ENCODE assay signal across 8 cellular contexts in the genomic region with DNA sequence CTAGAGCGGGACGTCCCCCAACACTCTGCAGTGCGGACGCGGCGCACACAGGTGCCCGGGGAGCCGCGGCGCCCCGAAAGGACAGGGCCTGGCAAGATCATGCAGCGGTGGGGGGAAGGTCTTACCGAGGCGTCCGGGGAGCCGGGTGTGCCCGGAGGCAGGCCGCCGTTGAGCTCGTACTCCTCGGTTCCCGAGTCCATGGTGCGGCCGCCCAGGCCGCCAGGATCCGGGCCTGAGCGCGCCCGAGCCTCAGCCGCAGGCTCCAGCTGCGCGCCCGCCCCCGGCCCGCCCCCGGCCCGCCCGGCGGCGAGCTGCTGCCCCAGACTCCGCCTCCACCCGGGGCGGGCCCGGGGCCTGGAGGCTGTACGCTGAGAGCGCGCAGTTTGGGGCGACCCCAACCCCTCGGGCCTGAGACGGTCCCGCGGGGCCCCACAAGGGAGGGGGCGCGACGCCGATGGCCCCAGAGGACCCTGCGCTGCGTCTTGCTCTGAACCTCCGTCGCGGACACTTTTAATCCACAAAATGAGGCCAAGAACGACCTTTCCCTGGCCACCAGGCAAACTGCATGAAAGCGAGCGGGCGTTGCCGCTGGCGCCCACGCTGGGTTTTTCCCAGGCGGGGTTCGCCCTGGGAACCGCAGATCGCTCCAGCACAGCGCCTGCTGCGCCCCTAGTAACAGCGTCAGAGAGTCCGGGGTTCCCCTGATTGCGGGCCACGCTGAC. TPM values are rescaled to one million over a fixed set of nuclear protein-coding genes. Genes with fewer than 3 reads are reported as not detected.
A peak's percentile ranks its signal among the peaks of the same experiment; 100 is the strongest.
DNase-seq lines count a peak whose midpoint lies in the region; ATAC-seq and TF ChIP-seq lines count a peak whose summit lies in the region.

A gene with protein sequence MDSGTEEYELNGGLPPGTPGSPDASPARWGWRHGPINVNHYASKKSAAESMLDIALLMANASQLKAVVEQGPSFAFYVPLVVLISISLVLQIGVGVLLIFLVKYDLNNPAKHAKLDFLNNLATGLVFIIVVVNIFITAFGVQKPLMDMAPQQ (minus strand): TSS at position 234 of the 722 bp plus-strand sequence. CDS start 34 bp downstream, at position 200.

- H3K36me3 Mint-ChIP-seq in activated naive CD8-positive, alpha-beta T cell treated with anti-CD3 and anti-CD28 coated beads, Interleukin-2, amount 10 ng/mL, durations not matched to agents 7 days and 5 days: no peaks in the 10 kb centered on the region
- no peaks in the 10 kb centered on the region for H3K36me3 Mint-ChIP-seq in progenitor cell of endocrine pancreas (ENCODE audit: insufficient read depth)

- H3K27me3 ChIP-seq in heart left ventricle: no peaks in the 10 kb centered on the region

- TF ChIP-seq CTCF in heart left ventricle (IDR thresholded peaks at IDR 0.05) (no peak), progenitor cell of endocrine pancreas (IDR thresholded peaks at IDR 0.05; ENCODE audit: unreplicated experiment) (no peak)

- peaks cover 0 to 5% (median 0%) of the 10 kb centered on the region in 9 donors for H3K36me3 ChIP-seq in heart left ventricle

- H3K27ac ChIP-seq in heart left ventricle: peak within 1 kb of the TSS; percentile 74 to 97 (median 95)

- intact Hi-C loops in heart left ventricle (cut with DNase I): loop anchor here in 3 of 10 donors (5.0 to 10.0 kb wide), 2 partner anchors 37 to 321 kb away; a partner anchor contains a TSS

- H3K4me1 Mint-ChIP-seq in activated naive CD8-positive, alpha-beta T cell treated with anti-CD3 and anti-CD28 coated beads, Interleukin-2, amount 10 ng/mL, durations not matched to agents 7 days and 5 days: peaks cover 32% of the 10 kb centered on the region
- peaks cover 15% of the 10 kb centered on the region for H3K4me1 Mint-ChIP-seq in progenitor cell of endocrine pancreas (ENCODE audit: low read depth)

- peak; percentile 62 to 81 for TF ChIP-seq POLR2A in heart left ventricle (IDR thresholded peaks at IDR 0.05)

- peaks cover 4 to 63% (median 48%) of the 10 kb centered on the region in 12 donors for H3K4me1 ChIP-seq in heart left ventricle

- peak; percentile 90 for DNase-seq in D341Med (ENCODE audit: low spot score)
- peak; percentile 87 for DNase-seq in activated naive CD8-positive, alpha-beta T cell treated with anti-CD3 and anti-CD28 coated beads, Interleukin-2, amount 10 ng/mL, durations not matched to agents 7 days and 5 days
- peak; percentile 72 to 87 (median 80) for DNase-seq in heart left ventricle
- DNase-seq in progenitor cell of endocrine pancreas (ENCODE audit: low spot score, unreplicated experiment): peak; percentile 49
- DNase-seq in ureter (ENCODE audit: low spot score): peak; percentile 70

- POLR2A ChIA-PET in activated naive CD8-positive, alpha-beta T cell treated with anti-CD3 and anti-CD28 coated beads, Interleukin-2, amount 10 ng/mL, durations not matched to agents 7 days and 5 days (lab: Charles Lee): interaction anchor here (0.6 to 2.1 kb wide), 12 partner anchors 9 to 432 kb away, joined by 3 to 15 read pairs (median 4); no protein-coding TSS in a partner anchor

- peak within 1 kb of the TSS; percentile 89 for H3K4me3 Mint-ChIP-seq in activated naive CD8-positive, alpha-beta T cell treated with anti-CD3 and anti-CD28 coated beads, Interleukin-2, amount 10 ng/mL, durations not matched to agents 7 days and 5 days
- H3K4me3 Mint-ChIP-seq in progenitor cell of endocrine pancreas (ENCODE audit: low read depth): peak within 1 kb of the TSS; percentile 82

- peak within 1 kb of the TSS; percentile 87 for H3K27ac Mint-ChIP-seq in activated naive CD8-positive, alpha-beta T cell treated with anti-CD3 and anti-CD28 coated beads, Interleukin-2, amount 10 ng/mL, durations not matched to agents 7 days and 5 days
- H3K27ac Mint-ChIP-seq in progenitor cell of endocrine pancreas: peak within 1 kb of the TSS; percentile 97

- H3K27me3 Mint-ChIP-seq in activated naive CD8-positive, alpha-beta T cell treated with anti-CD3 and anti-CD28 coated beads, Interleukin-2, amount 10 ng/mL, durations not matched to agents 7 days and 5 days: no peaks in the 10 kb centered on the region
- peaks cover 2% of the 10 kb centered on the region for H3K27me3 Mint-ChIP-seq in progenitor cell of endocrine pancreas

- ATAC-seq in GM19395 (IDR thresholded peaks at IDR 0.05; ENCODE audit: unreplicated experiment) (peak; percentile 75), HG03565 (IDR thresholded peaks at IDR 0.05; ENCODE audit: unreplicated experiment) (peak; percentile 51), SK-N-SH treated with all-trans-retinoic acid at 6 μM for 48 hours (peak; percentile 89), heart left ventricle (peak; percentile 46 to 86 (median 77))
- ATAC-seq in activated naive CD8-positive, alpha-beta T cell treated with anti-CD3 and anti-CD28 coated beads, Interleukin-2, amount 10 ng/mL, durations not matched to agents 7 days and 5 days (ENCODE audit: low read depth): peak; percentile 86

- 1 to 2% (median 1%) methylated on average over 43 to 78 of the region's 78 CpGs for WGBS in heart left ventricle, 4 donors

- H3K9me3 Mint-ChIP-seq in activated naive CD8-positive, alpha-beta T cell treated with anti-CD3 and anti-CD28 coated beads, Interleukin-2, amount 10 ng/mL, durations not matched to agents 7 days and 5 days: no peaks in the 10 kb centered on the region
- H3K9me3 Mint-ChIP-seq in progenitor cell of endocrine pancreas (ENCODE audit: low read depth): no peaks in the 10 kb centered on the region

- peak within 1 kb of the TSS; percentile 69 to 98 (median 86) for H3K4me3 ChIP-seq in heart left ventricle

- peaks cover 0 to 5% (median 0%) of the 10 kb centered on the region in 12 donors for H3K9me3 ChIP-seq in heart left ventricle

TF ChIP-seq in SK-N-SH treated with all-trans-retinoic acid at 6 μM for 48 hours, 23 proteins besides CTCF, POLR2A, EP300 and RAD21 (continues in another document):
- TF ChIP-seq TOX (CRISPR knock-in tag; IDR thresholded peaks at IDR 0.05; ENCODE audit: borderline replicate concordance): no peak
- TF ChIP-seq ZNF8 (CRISPR knock-in tag; IDR thresholded peaks at IDR 0.05): no peak
- TF ChIP-seq, protein P1, sequence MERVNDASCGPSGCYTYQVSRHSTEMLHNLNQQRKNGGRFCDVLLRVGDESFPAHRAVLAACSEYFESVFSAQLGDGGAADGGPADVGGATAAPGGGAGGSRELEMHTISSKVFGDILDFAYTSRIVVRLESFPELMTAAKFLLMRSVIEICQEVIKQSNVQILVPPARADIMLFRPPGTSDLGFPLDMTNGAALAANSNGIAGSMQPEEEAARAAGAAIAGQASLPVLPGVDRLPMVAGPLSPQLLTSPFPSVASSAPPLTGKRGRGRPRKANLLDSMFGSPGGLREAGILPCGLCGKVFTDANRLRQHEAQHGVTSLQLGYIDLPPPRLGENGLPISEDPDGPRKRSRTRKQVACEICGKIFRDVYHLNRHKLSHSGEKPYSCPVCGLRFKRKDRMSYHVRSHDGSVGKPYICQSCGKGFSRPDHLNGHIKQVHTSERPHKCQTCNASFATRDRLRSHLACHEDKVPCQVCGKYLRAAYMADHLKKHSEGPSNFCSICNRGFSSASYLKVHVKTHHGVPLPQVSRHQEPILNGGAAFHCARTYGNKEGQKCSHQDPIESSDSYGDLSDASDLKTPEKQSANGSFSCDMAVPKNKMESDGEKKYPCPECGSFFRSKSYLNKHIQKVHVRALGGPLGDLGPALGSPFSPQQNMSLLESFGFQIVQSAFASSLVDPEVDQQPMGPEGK (CRISPR knock-in tag; IDR thresholded peaks at IDR 0.05; ENCODE audit: borderline replicate concordance): no peak
- TF ChIP-seq TCF4 (CRISPR knock-in tag; IDR thresholded peaks at IDR 0.05; ENCODE audit: borderline replicate concordance): no peak
- no peak for TF ChIP-seq SNAI2 (CRISPR knock-in tag; IDR thresholded peaks at IDR 0.05)
- TF ChIP-seq BACH2 (CRISPR knock-in tag; IDR thresholded peaks at IDR 0.05; ENCODE audit: borderline replicate concordance): no peak
- TF ChIP-seq RARB (CRISPR knock-in tag; IDR thresholded peaks at IDR 0.05): no peak
- TF ChIP-seq ZNF70 (CRISPR knock-in tag; IDR thresholded peaks at IDR 0.05): no peak
- TF ChIP-seq ARNTL (CRISPR knock-in tag; IDR thresholded peaks at IDR 0.05; ENCODE audit: borderline replicate concordance, low read depth): no peak
- TF ChIP-seq PPARA (CRISPR knock-in tag; IDR thresholded peaks at IDR 0.05; ENCODE audit: borderline replicate concordance): no peak
- TF ChIP-seq, protein P2, sequence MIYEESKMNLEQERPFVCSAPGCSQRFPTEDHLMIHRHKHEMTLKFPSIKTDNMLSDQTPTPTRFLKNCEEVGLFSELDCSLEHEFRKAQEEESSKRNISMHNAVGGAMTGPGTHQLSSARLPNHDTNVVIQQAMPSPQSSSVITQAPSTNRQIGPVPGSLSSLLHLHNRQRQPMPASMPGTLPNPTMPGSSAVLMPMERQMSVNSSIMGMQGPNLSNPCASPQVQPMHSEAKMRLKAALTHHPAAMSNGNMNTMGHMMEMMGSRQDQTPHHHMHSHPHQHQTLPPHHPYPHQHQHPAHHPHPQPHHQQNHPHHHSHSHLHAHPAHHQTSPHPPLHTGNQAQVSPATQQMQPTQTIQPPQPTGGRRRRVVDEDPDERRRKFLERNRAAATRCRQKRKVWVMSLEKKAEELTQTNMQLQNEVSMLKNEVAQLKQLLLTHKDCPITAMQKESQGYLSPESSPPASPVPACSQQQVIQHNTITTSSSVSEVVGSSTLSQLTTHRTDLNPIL (CRISPR knock-in tag; IDR thresholded peaks at IDR 0.05; ENCODE audit: low read depth): no peak
- no peak for TF ChIP-seq ZFP30 (CRISPR knock-in tag; IDR thresholded peaks at IDR 0.05)
- TF ChIP-seq, protein P3, sequence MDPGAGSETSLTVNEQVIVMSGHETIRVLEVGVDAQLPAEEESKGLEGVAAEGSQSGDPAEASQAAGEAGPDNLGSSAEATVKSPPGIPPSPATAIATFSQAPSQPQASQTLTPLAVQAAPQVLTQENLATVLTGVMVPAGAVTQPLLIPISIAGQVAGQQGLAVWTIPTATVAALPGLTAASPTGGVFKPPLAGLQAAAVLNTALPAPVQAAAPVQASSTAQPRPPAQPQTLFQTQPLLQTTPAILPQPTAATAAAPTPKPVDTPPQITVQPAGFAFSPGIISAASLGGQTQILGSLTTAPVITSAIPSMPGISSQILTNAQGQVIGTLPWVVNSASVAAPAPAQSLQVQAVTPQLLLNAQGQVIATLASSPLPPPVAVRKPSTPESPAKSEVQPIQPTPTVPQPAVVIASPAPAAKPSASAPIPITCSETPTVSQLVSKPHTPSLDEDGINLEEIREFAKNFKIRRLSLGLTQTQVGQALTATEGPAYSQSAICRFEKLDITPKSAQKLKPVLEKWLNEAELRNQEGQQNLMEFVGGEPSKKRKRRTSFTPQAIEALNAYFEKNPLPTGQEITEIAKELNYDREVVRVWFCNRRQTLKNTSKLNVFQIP (CRISPR knock-in tag; IDR thresholded peaks at IDR 0.05; ENCODE audit: borderline replicate concordance, low read depth): no peak
- no peak for TF ChIP-seq ISL1 (CRISPR knock-in tag; IDR thresholded peaks at IDR 0.05)
- no peak for TF ChIP-seq ZC3H10 (CRISPR knock-in tag; IDR thresholded peaks at IDR 0.05)

RNA-seq across cellular contexts. Expression of the gene that starts here (rescaled TPM):
- 10 to 100 TPM; 29.5 to 30.4 TPM for total RNA-seq in activated naive CD8-positive, alpha-beta T cell treated with anti-CD3 and anti-CD28 coated beads, Interleukin-2, amount 10 ng/mL, durations not matched to agents 7 days and 5 days
- total RNA-seq in heart left ventricle (10 to 100 TPM; 42.2 to 96.1 (median 56.3) TPM), progenitor cell of endocrine pancreas (38.1 and 39.5 TPM in 2 replicates), ureter (32.1 TPM)
- 10 to 100 TPM; 52.0 to 52.9 TPM for polyA plus RNA-seq in heart left ventricle

Comparison
In these comparisons a context has a peak if more than half of its experiments do, and no peak if none do; other contexts are left out.
1. Peak in every context shown above with its lines: DNase-seq, ATAC-seq, H3K4me3 ChIP-seq and H3K27ac ChIP-seq.